Comparison of ENCODE assay signal across 22 cellular contexts in genomic region chr4:115720611-115721010, GRCh38.
"Had no signal": no experiment of that assay in that cellular context is flagged by ENCODE, and none has a peak within 500 bp of the region (broad histone marks: within the 10 kb centered on the region; RNA-seq: fewer than 3 reads in every experiment).

No MANE protein-coding gene starts in this region.

- H3K4me2 ChIP-seq: neural progenitor cell had no signal

- H3K9ac ChIP-seq: neural progenitor cell had no signal

- H3K9me3 ChIP-seq: adrenal gland, body of pancreas, heart right ventricle, psoas muscle, tibial nerve, uterus had no signal

- H3K27ac ChIP-seq: adrenal gland, body of pancreas, coronary artery, heart right ventricle, neural progenitor cell, psoas muscle, skin epidermis, tibial nerve, uterus, VCaP had no signal

- H3K36me3 ChIP-seq: adrenal gland, heart right ventricle, neural progenitor cell, tibial nerve, uterus had no signal

- H3K4me3 ChIP-seq: adrenal gland, body of pancreas, coronary artery, heart right ventricle, neural progenitor cell, psoas muscle, skin epidermis, tibial nerve, uterus had no signal

- DNase-seq: activated CD4-positive, alpha-beta T cell treated with anti-CD3 and anti-CD28 coated beads for 1 hour; activated CD8-positive, alpha-beta memory T cell treated with anti-CD3 and anti-CD28 coated beads for 24 hours; activated CD8-positive, alpha-beta memory T cell treated with anti-CD3 and anti-CD28 coated beads, Interleukin-2, amount 50 U/mL, for 48 hours; activated effector memory CD4-positive, alpha-beta T cell treated with anti-CD3 and anti-CD28 coated beads, Interleukin-2, amount 50 U/mL, for 16 hours; activated T-cell treated with anti-CD3 and anti-CD28 coated beads, Interleukin-2, amount 50 U/mL, for 72 hours; adrenal gland; body of pancreas; heart right ventricle; kidney glomerular epithelial cell; left ventricle myocardium superior; naive thymus-derived CD4-positive, alpha-beta T cell; psoas muscle; right cardiac atrium; stimulated activated CD4-positive, alpha-beta T cell treated with anti-CD3 and anti-CD28 coated beads, Interleukin-15, amount 100 ng/mL, for 24 hours; stimulated activated CD4-positive, alpha-beta T cell treated with anti-CD3 and anti-CD28 coated beads, Interleukin-2, amount 100 ng/mL, for 48 hours; T-cell; uterus had no signal

- H2AFZ ChIP-seq: neural progenitor cell had no signal

- H3K27me3 ChIP-seq: adrenal gland, body of pancreas, heart right ventricle, neural progenitor cell, tibial nerve, uterus had no signal
